ENCODE assay signal across 1 cellular context in the genomic region with DNA sequence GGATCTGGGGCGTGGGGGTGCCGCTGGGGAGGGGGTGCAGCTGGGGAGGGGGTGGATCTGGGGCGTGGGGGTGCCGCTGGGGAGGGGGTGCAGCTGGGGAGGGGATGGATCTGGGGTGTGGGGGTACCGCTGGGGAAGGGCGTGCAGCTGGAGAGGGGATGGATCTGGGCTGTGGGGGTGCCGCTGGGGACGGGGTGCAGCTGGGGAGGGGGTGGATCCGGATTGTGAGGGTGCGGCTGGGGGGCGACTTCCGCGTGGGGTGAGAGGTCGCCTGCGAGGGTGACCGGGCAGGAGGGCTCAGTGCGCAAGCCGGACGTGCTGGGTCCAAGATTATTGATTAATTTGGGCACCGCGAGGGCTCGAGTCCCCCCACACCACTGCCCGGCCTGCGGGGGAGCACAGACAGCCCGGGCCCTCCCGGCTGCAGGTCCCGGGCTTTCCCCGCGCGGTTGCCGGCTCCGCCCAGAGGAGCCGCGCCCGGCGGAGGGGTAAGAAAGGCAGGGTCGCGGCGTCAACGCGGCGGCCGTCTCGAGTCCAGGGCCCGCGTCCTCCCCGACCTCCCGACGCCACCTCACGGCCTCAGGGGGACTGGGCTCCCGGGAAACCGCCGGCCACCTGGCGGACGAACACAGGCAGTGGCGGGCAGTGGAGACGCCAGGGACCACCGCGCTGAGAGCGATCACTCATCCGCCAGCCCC.
A peak's percentile ranks its signal among the peaks of the same experiment; 100 is the strongest.
TF ChIP-seq lines count a peak whose summit lies in the region.

No MANE protein-coding gene starts in this region.

TF ChIP-seq in HepG2, 621 proteins besides CTCF, POLR2A, EP300 and RAD21 (continued from another document and continues in another):
- TF ChIP-seq RFXANK (CRISPR knock-in tag; IDR thresholded peaks at IDR 0.05): no peak
- no peak for TF ChIP-seq ATRX (CRISPR knock-in tag; IDR thresholded peaks at IDR 0.05; ENCODE audit: borderline replicate concordance)
- TF ChIP-seq, protein P1, sequence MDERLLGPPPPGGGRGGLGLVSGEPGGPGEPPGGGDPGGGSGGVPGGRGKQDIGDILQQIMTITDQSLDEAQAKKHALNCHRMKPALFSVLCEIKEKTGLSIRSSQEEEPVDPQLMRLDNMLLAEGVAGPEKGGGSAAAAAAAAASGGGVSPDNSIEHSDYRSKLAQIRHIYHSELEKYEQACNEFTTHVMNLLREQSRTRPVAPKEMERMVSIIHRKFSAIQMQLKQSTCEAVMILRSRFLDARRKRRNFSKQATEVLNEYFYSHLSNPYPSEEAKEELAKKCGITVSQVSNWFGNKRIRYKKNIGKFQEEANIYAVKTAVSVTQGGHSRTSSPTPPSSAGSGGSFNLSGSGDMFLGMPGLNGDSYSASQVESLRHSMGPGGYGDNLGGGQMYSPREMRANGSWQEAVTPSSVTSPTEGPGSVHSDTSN (CRISPR knock-in tag; IDR thresholded peaks at IDR 0.05): no peak
- TF ChIP-seq ZFX (CRISPR knock-in tag; IDR thresholded peaks at IDR 0.05; ENCODE audit: low read depth): peak; percentile 67; the same call in 1 of the 2 replicates
- TF ChIP-seq SMC3 (IDR thresholded peaks at IDR 0.05; ENCODE audit: low read length): no peak; the same call in 1 of the 2 replicates
- TF ChIP-seq, protein P2, sequence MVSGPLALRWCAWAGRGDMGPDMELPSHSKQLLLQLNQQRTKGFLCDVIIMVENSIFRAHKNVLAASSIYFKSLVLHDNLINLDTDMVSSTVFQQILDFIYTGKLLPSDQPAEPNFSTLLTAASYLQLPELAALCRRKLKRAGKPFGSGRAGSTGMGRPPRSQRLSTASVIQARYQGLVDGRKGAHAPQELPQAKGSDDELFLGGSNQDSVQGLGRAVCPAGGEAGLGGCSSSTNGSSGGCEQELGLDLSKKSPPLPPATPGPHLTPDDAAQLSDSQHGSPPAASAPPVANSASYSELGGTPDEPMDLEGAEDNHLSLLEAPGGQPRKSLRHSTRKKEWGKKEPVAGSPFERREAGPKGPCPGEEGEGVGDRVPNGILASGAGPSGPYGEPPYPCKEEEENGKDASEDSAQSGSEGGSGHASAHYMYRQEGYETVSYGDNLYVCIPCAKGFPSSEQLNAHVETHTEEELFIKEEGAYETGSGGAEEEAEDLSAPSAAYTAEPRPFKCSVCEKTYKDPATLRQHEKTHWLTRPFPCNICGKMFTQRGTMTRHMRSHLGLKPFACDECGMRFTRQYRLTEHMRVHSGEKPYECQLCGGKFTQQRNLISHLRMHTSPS (CRISPR knock-in tag; IDR thresholded peaks at IDR 0.05; ENCODE audit: low read depth): no peak
- TF ChIP-seq ZNF546 (CRISPR knock-in tag; conservative IDR thresholded peaks at IDR 0.05): no peak
- no peak for TF ChIP-seq ZNF441 (CRISPR knock-in tag; IDR thresholded peaks at IDR 0.05; ENCODE audit: borderline replicate concordance)
- TF ChIP-seq, protein P3, sequence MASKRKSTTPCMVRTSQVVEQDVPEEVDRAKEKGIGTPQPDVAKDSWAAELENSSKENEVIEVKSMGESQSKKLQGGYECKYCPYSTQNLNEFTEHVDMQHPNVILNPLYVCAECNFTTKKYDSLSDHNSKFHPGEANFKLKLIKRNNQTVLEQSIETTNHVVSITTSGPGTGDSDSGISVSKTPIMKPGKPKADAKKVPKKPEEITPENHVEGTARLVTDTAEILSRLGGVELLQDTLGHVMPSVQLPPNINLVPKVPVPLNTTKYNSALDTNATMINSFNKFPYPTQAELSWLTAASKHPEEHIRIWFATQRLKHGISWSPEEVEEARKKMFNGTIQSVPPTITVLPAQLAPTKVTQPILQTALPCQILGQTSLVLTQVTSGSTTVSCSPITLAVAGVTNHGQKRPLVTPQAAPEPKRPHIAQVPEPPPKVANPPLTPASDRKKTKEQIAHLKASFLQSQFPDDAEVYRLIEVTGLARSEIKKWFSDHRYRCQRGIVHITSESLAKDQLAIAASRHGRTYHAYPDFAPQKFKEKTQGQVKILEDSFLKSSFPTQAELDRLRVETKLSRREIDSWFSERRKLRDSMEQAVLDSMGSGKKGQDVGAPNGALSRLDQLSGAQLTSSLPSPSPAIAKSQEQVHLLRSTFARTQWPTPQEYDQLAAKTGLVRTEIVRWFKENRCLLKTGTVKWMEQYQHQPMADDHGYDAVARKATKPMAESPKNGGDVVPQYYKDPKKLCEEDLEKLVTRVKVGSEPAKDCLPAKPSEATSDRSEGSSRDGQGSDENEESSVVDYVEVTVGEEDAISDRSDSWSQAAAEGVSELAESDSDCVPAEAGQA (IDR thresholded peaks at IDR 0.05; ENCODE audit: low read depth): no peak
- TF ChIP-seq, protein P3 (CRISPR knock-in tag; IDR thresholded peaks at IDR 0.05; ENCODE audit: borderline replicate concordance): no peak
- TF ChIP-seq CCAR2 (optimal IDR thresholded peaks at IDR 0.05; ENCODE audit: low read depth, low read length): no peak
- TF ChIP-seq, protein P4, sequence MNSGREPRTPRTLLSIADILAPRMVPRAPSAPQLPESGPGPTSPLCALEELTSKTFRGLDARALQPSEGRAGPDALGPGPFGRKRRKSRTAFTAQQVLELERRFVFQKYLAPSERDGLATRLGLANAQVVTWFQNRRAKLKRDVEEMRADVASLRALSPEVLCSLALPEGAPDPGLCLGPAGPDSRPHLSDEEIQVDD (CRISPR knock-in tag; IDR thresholded peaks at IDR 0.05; ENCODE audit: borderline replicate concordance): no peak
- TF ChIP-seq, protein P5, sequence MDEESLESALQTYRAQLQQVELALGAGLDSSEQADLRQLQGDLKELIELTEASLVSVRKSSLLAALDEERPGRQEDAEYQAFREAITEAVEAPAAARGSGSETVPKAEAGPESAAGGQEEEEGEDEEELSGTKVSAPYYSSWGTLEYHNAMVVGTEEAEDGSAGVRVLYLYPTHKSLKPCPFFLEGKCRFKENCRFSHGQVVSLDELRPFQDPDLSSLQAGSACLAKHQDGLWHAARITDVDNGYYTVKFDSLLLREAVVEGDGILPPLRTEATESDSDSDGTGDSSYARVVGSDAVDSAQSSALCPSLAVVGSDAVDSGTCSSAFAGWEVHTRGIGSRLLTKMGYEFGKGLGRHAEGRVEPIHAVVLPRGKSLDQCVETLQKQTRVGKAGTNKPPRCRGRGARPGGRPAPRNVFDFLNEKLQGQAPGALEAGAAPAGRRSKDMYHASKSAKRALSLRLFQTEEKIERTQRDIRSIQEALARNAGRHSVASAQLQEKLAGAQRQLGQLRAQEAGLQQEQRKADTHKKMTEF (CRISPR knock-in tag; IDR thresholded peaks at IDR 0.05): no peak
- TF ChIP-seq ZNF282 (IDR thresholded peaks at IDR 0.05; ENCODE audit: partially characterized antibody): no peak
- TF ChIP-seq, protein P6, sequence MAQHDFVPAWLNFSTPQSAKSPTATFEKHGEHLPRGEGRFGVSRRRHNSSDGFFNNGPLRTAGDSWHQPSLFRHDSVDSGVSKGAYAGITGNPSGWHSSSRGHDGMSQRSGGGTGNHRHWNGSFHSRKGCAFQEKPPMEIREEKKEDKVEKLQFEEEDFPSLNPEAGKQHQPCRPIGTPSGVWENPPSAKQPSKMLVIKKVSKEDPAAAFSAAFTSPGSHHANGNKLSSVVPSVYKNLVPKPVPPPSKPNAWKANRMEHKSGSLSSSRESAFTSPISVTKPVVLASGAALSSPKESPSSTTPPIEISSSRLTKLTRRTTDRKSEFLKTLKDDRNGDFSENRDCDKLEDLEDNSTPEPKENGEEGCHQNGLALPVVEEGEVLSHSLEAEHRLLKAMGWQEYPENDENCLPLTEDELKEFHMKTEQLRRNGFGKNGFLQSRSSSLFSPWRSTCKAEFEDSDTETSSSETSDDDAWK (CRISPR knock-in tag; IDR thresholded peaks at IDR 0.05): no peak
- no peak for TF ChIP-seq ZNF121 (CRISPR knock-in tag; IDR thresholded peaks at IDR 0.05)
- no peak for TF ChIP-seq ZNF761 (CRISPR knock-in tag; conservative IDR thresholded peaks at IDR 0.05)
- TF ChIP-seq ZFP41 (CRISPR knock-in tag; IDR thresholded peaks at IDR 0.05; ENCODE audit: borderline replicate concordance): no peak
- TF ChIP-seq SETDB1 (CRISPR knock-in tag; IDR thresholded peaks at IDR 0.05; ENCODE audit: borderline replicate concordance): no peak
- TF ChIP-seq, protein P7, sequence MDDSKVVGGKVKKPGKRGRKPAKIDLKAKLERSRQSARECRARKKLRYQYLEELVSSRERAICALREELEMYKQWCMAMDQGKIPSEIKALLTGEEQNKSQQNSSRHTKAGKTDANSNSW (CRISPR knock-in tag; IDR thresholded peaks at IDR 0.05; ENCODE audit: borderline replicate concordance): no peak
- TF ChIP-seq DNMT3B (CRISPR knock-in tag; conservative IDR thresholded peaks at IDR 0.05): no peak
- TF ChIP-seq, protein P8, sequence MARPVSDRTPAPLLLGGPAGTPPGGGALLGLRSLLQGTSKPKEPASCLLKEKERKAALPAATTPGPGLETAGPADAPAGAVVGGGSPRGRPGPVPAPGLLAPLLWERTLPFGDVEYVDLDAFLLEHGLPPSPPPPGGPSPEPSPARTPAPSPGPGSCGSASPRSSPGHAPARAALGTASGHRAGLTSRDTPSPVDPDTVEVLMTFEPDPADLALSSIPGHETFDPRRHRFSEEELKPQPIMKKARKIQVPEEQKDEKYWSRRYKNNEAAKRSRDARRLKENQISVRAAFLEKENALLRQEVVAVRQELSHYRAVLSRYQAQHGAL (CRISPR knock-in tag; IDR thresholded peaks at IDR 0.05; ENCODE audit: not compliant biosample characterization): no peak
- TF ChIP-seq RFX1 (IDR thresholded peaks at IDR 0.05): no peak
- no peak for TF ChIP-seq NFYB (CRISPR knock-in tag; IDR thresholded peaks at IDR 0.05)
- no peak for TF ChIP-seq TOE1 (CRISPR knock-in tag; IDR thresholded peaks at IDR 0.05)
- TF ChIP-seq, protein P9, sequence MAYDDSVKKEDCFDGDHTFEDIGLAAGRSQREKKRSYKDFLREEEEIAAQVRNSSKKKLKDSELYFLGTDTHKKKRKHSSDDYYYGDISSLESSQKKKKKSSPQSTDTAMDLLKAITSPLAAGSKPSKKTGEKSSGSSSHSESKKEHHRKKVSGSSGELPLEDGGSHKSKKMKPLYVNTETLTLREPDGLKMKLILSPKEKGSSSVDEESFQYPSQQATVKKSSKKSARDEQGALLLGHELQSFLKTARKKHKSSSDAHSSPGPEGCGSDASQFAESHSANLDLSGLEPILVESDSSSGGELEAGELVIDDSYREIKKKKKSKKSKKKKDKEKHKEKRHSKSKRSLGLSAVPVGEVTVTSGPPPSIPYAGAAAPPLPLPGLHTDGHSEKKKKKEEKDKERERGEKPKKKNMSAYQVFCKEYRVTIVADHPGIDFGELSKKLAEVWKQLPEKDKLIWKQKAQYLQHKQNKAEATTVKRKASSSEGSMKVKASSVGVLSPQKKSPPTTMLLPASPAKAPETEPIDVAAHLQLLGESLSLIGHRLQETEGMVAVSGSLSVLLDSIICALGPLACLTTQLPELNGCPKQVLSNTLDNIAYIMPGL (CRISPR knock-in tag; IDR thresholded peaks at IDR 0.05; ENCODE audit: borderline replicate concordance in 1 of 2, low read depth in 1 of 2): peak; percentile 69 to 78
- no peak for TF ChIP-seq TEAD3 (CRISPR knock-in tag; optimal IDR thresholded peaks at IDR 0.05; ENCODE audit: borderline replicate concordance)
- peak; percentile 46; the same call in 1 of the 2 replicates for TF ChIP-seq TBX2 (CRISPR knock-in tag; IDR thresholded peaks at IDR 0.05; ENCODE audit: borderline replicate concordance)
- TF ChIP-seq ZFYVE20 (CRISPR knock-in tag; IDR thresholded peaks at IDR 0.05; ENCODE audit: borderline replicate concordance, low read depth): no peak
- TF ChIP-seq ZNF678 (CRISPR knock-in tag; IDR thresholded peaks at IDR 0.05): no peak
- no peak for TF ChIP-seq HOXD1 (CRISPR knock-in tag; IDR thresholded peaks at IDR 0.05)
- TF ChIP-seq NCOA1 (CRISPR knock-in tag; IDR thresholded peaks at IDR 0.05): no peak
- no peak for TF ChIP-seq MZF1 (CRISPR knock-in tag; IDR thresholded peaks at IDR 0.05; ENCODE audit: borderline replicate concordance)
- no peak for TF ChIP-seq ZFP36L1 (CRISPR knock-in tag; IDR thresholded peaks at IDR 0.05)
- no peak for TF ChIP-seq ZNF253 (CRISPR knock-in tag; IDR thresholded peaks at IDR 0.05; ENCODE audit: borderline replicate concordance)
- no peak for TF ChIP-seq FOXO1 (CRISPR knock-in tag; IDR thresholded peaks at IDR 0.05)
- TF ChIP-seq, protein P10, sequence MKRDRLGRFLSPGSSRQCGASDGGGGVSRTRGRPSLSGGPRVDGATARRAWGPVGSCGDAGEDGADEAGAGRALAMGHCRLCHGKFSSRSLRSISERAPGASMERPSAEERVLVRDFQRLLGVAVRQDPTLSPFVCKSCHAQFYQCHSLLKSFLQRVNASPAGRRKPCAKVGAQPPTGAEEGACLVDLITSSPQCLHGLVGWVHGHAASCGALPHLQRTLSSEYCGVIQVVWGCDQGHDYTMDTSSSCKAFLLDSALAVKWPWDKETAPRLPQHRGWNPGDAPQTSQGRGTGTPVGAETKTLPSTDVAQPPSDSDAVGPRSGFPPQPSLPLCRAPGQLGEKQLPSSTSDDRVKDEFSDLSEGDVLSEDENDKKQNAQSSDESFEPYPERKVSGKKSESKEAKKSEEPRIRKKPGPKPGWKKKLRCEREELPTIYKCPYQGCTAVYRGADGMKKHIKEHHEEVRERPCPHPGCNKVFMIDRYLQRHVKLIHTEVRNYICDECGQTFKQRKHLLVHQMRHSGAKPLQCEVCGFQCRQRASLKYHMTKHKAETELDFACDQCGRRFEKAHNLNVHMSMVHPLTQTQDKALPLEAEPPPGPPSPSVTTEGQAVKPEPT (CRISPR knock-in tag; IDR thresholded peaks at IDR 0.05; ENCODE audit: low read depth): no peak
- TF ChIP-seq, protein P11, sequence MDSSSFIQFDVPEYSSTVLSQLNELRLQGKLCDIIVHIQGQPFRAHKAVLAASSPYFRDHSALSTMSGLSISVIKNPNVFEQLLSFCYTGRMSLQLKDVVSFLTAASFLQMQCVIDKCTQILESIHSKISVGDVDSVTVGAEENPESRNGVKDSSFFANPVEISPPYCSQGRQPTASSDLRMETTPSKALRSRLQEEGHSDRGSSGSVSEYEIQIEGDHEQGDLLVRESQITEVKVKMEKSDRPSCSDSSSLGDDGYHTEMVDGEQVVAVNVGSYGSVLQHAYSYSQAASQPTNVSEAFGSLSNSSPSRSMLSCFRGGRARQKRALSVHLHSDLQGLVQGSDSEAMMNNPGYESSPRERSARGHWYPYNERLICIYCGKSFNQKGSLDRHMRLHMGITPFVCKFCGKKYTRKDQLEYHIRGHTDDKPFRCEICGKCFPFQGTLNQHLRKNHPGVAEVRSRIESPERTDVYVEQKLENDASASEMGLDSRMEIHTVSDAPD (CRISPR knock-in tag; IDR thresholded peaks at IDR 0.05): no peak
